In the genomic region with DNA sequence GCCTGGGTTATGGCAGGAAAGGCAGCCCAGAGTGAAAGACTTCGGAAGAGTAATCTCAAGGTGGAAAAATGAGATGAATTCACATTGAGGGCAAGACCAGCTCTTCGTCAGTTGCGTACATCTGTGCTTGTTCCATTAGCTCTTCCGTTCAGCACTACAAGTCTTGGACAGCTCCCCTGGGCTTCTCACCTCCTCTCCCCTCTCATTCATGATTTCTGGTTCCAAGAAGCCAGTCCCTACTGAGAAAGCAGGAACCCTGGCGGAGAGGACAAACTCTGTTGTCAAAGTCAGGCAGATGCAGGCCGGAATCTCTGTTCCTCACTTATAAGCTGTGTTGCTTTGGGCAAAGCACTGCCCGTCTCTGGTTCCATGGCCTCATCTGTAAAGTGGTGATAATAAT, we compare ENCODE assay signal across 10 cellular contexts.
DNase-seq lines count a peak whose midpoint lies in the region; ATAC-seq and TF ChIP-seq lines count a peak whose summit lies in the region.
"Had no signal": no experiment of that assay in that cellular context is flagged by ENCODE, and none has a peak within 500 bp of the region (broad histone marks: within the 10 kb centered on the region; RNA-seq: fewer than 3 reads in every experiment).

No MANE protein-coding gene starts in this region.

- POLR2A ChIA-PET in activated CD8-positive, alpha-beta T cell treated with anti-CD3 and anti-CD28 coated beads for 36 hours (lab: Charles Lee) = no interaction called here
- POLR2A ChIA-PET in CD8-positive, alpha-beta memory T cell (lab: Charles Lee) = no interaction called here

- no peaks in the 10 kb centered on the region; the same call in 1 of the 2 replicates for H3K27me3 ChIP-seq in iPS DF 6.9 (ENCODE audit: control insufficient read depth, insufficient read depth, low read length)
- no peaks in the 10 kb centered on the region for H3K27me3 ChIP-seq in CD8-positive, alpha-beta memory T cell (ENCODE audit: insufficient read depth, low read length, poor library complexity, severe bottlenecking)
- peaks cover 22% of the 10 kb centered on the region for H3K27me3 ChIP-seq in upper lobe of right lung

- intact Hi-C loops in activated CD8-positive, alpha-beta T cell treated with anti-CD3 and anti-CD28 coated beads for 36 hours (cut with micrococcal nuclease) = no loop called here
- intact Hi-C loops in upper lobe of right lung (cut with DNase I) = no loop called here

- H3K9me3 Mint-ChIP-seq in HFFc6 = no peaks in the 10 kb centered on the region
- no peaks in the 10 kb centered on the region for H3K9me3 Mint-ChIP-seq in activated CD8-positive, alpha-beta T cell treated with anti-CD3 and anti-CD28 coated beads for 36 hours
- peaks cover 0 to 2% (median 0%) of the 10 kb centered on the region in 5 donors for H3K9me3 Mint-ChIP-seq in CD8-positive, alpha-beta memory T cell

- H3K27ac Mint-ChIP-seq in HFFc6 = no peak overlapping the region
- no peak overlapping the region for H3K27ac Mint-ChIP-seq in activated CD8-positive, alpha-beta T cell treated with anti-CD3 and anti-CD28 coated beads for 36 hours
- H3K27ac Mint-ChIP-seq in CD8-positive, alpha-beta memory T cell = no peak overlapping the region

- CTCF ChIA-PET in activated CD8-positive, alpha-beta T cell treated with anti-CD3 and anti-CD28 coated beads for 36 hours (lab: Charles Lee) = no interaction called here
- CTCF ChIA-PET in CD8-positive, alpha-beta memory T cell (lab: Charles Lee) = no interaction called here

- H3K4me3 ChIP-seq in AG10803 (ENCODE audit: low read length) (no peak overlapping the region), iPS DF 6.9 (ENCODE audit: low read length) (no peak overlapping the region), upper lobe of right lung (no peak overlapping the region)
- no peak overlapping the region for H3K4me3 ChIP-seq in CD8-positive, alpha-beta memory T cell (ENCODE audit: low read length)
- H3K4me3 ChIP-seq: HAP-1 had no signal

- H3K27ac ChIP-seq in iPS DF 6.9 (ENCODE audit: low read length) = no peak overlapping the region
- H3K27ac ChIP-seq in CD8-positive, alpha-beta memory T cell (ENCODE audit: low read depth, low read length) = no peak overlapping the region
- H3K27ac ChIP-seq in upper lobe of right lung = no peak overlapping the region

- H3K9me3 ChIP-seq in iPS DF 6.9 (ENCODE audit: control insufficient read depth, insufficient read depth, low read length) (no peaks in the 10 kb centered on the region), upper lobe of right lung (no peaks in the 10 kb centered on the region)
- no peaks in the 10 kb centered on the region for H3K9me3 ChIP-seq in CD8-positive, alpha-beta memory T cell (ENCODE audit: low read length)
- H3K9me3 ChIP-seq: HAP-1 had no signal

- no CpG with 5 or more reads among the region's 7 CpGs for WGBS in iPS DF 6.9 (ENCODE audit: insufficient coverage, insufficient read length)

- 0 out of 2 replicates have a peak, but pooled peaks cover 1% of the 10 kb centered on the region for H3K4me1 ChIP-seq in iPS DF 6.9 (ENCODE audit: control insufficient read depth, insufficient read depth, low read length)
- no peaks in the 10 kb centered on the region for H3K4me1 ChIP-seq in CD8-positive, alpha-beta memory T cell (ENCODE audit: insufficient read depth, low read length)
- H3K4me1 ChIP-seq in upper lobe of right lung = no peaks in the 10 kb centered on the region
- H3K4me1 ChIP-seq: HAP-1 had no signal

- peak; percentile 57 for DNase-seq in AG10803 (ENCODE audit: low read depth)
- DNase-seq in HFFc6 = peak; percentile 24
- DNase-seq in activated CD8-positive, alpha-beta T cell treated with anti-CD3 and anti-CD28 coated beads for 36 hours = peak; percentile 31
- peak; percentile 22 for DNase-seq in iPS DF 6.9 (ENCODE audit: low read depth, low spot score)
- no peak for DNase-seq in CD8-positive, alpha-beta memory T cell
- DNase-seq in midbrain (lab: John Stamatoyannopoulos, UW) = no peak
- no peak for DNase-seq in upper lobe of right lung
- DNase-seq: NCI-H1048 had no signal

- no peak for TF ChIP-seq CTCF in AG10803 (conservative IDR thresholded peaks at IDR 0.05; ENCODE audit: low read length)
- no peak for TF ChIP-seq CTCF in HFFc6 (IDR thresholded peaks at IDR 0.05)
- TF ChIP-seq CTCF in activated CD8-positive, alpha-beta T cell treated with anti-CD3 and anti-CD28 coated beads for 36 hours (IDR thresholded peaks at IDR 0.05) = no peak
- no peak for TF ChIP-seq CTCF in upper lobe of right lung (IDR thresholded peaks at IDR 0.05)

- ATAC-seq in activated CD8-positive, alpha-beta T cell treated with anti-CD3 and anti-CD28 coated beads for 36 hours = no peak
- ATAC-seq in HG02588 (IDR thresholded peaks at IDR 0.05; ENCODE audit: unreplicated experiment) (no peak), upper lobe of right lung (no peak)

- H3K4me3 Mint-ChIP-seq in HFFc6 = no peak overlapping the region
- no peak overlapping the region for H3K4me3 Mint-ChIP-seq in activated CD8-positive, alpha-beta T cell treated with anti-CD3 and anti-CD28 coated beads for 36 hours
- no peak overlapping the region for H3K4me3 Mint-ChIP-seq in CD8-positive, alpha-beta memory T cell

- no peaks in the 10 kb centered on the region for H3K36me3 ChIP-seq in iPS DF 6.9 (ENCODE audit: control insufficient read depth, insufficient read depth, low read length)
- H3K36me3 ChIP-seq in CD8-positive, alpha-beta memory T cell (ENCODE audit: insufficient read depth, low read length) = no peaks in the 10 kb centered on the region
- H3K36me3 ChIP-seq in upper lobe of right lung = no peaks in the 10 kb centered on the region
- H3K36me3 ChIP-seq: HAP-1 had no signal

- H3K27me3 Mint-ChIP-seq in HFFc6 (ENCODE audit: insufficient read depth) = peaks cover 30% of the 10 kb centered on the region
- peaks cover 11% of the 10 kb centered on the region for H3K27me3 Mint-ChIP-seq in activated CD8-positive, alpha-beta T cell treated with anti-CD3 and anti-CD28 coated beads for 36 hours
- H3K27me3 Mint-ChIP-seq in CD8-positive, alpha-beta memory T cell = peaks cover 7 to 42% of the 10 kb centered on the region in 2 donors

- H3K4me1 Mint-ChIP-seq in HFFc6 (ENCODE audit: low read depth) = no peaks in the 10 kb centered on the region
- H3K4me1 Mint-ChIP-seq in activated CD8-positive, alpha-beta T cell treated with anti-CD3 and anti-CD28 coated beads for 36 hours (ENCODE audit: low read depth) = no peaks in the 10 kb centered on the region
- H3K4me1 Mint-ChIP-seq in CD8-positive, alpha-beta memory T cell = no peaks in the 10 kb centered on the region

- H3K36me3 Mint-ChIP-seq in HFFc6 (ENCODE audit: low read depth) = no peaks in the 10 kb centered on the region
- H3K36me3 Mint-ChIP-seq in activated CD8-positive, alpha-beta T cell treated with anti-CD3 and anti-CD28 coated beads for 36 hours (ENCODE audit: low read depth) = no peaks in the 10 kb centered on the region
- H3K36me3 Mint-ChIP-seq in CD8-positive, alpha-beta memory T cell = no peaks in the 10 kb centered on the region

Comparison
In these comparisons a context has a peak if more than half of its experiments do, and no peak if none do; other contexts are left out.
1. DNase-seq: peak in AG10803 (single experiment), HFFc6 (single experiment), activated CD8-positive, alpha-beta T cell treated with anti-CD3 and anti-CD28 coated beads for 36 hours (single experiment) and iPS DF 6.9 (single experiment); none in CD8-positive, alpha-beta memory T cell (0 of 5), midbrain (single experiment) and upper lobe of right lung (single experiment).